33 cellular contexts compared by ENCODE assay signal in the genomic region with DNA sequence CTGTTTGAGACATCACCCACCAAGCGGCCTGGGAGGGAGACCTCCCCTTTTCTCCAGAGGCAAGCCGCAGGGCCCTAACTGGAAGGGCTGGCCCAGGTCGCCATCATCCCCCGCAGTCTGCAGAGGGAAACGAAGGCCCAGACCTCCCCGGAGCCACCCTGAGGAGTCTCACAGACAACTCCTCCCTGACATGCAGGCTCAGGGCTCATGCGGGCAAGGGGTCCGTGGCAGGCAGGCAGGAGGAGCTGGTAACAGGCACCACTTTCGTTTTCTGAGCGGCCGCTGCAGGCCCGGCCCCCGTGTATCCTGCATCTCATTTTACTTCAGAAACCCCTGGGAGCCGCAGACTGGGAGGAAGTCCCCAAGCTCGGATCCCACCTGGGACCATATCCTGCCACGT.
"Had no signal": no experiment of that assay in that cellular context is flagged by ENCODE, and none has a peak within 500 bp of the region (broad histone marks: within the 10 kb centered on the region; RNA-seq: fewer than 3 reads in every experiment).

No MANE protein-coding gene starts in this region.

- H3K36me3 ChIP-seq: adrenal gland, ascending aorta, cardiac muscle cell, gastrocnemius medialis, left lung, pancreas, sigmoid colon, tibial nerve had no signal

- H3K27ac Mint-ChIP-seq: activated CD4-positive, alpha-beta T cell treated with anti-CD3 and anti-CD28 coated beads for 36 hours; activated naive CD4-positive, alpha-beta T cell treated with anti-CD3 and anti-CD28 coated beads for 36 hours; activated naive CD8-positive, alpha-beta T cell treated with anti-CD3 and anti-CD28 coated beads for 36 hours; immature natural killer cell; natural killer cell treated with Interleukin-12 subunit alpha and Interleukin-12 subunit beta and Interleukin-15 and Interleukin-18, amount 100 ng/mL, for 72 hours; stimulated activated naive B cell treated with anti-CD40 and anti-IgM and Interleukin-4, amounts not matched to agents 10 μg/mL and 1 μg/mL and 100 μg/mL, for 72 hours; T-helper 2 cell treated with Interferon-gamma antibody and Interleukin-4, amounts not matched to agents 5 μg/mL and 100 μg/mL, for 36 hours had no signal

- H3K27me3 ChIP-seq: adrenal gland, ascending aorta, cardiac muscle cell, dorsolateral prefrontal cortex, pancreas, tibial nerve had no signal

- ATAC-seq: activated CD4-positive, alpha-beta T cell treated with anti-CD3 and anti-CD28 coated beads for 36 hours; gastrocnemius medialis; left lung; mucosa of descending colon; pancreas; psoas muscle; stimulated activated naive B cell treated with anti-CD40 and anti-IgM and Interleukin-4, amounts not matched to agents 10 μg/mL and 1 μg/mL and 100 μg/mL, for 72 hours had no signal

- H3K4me3 Mint-ChIP-seq: activated CD4-positive, alpha-beta T cell treated with anti-CD3 and anti-CD28 coated beads for 36 hours; activated naive CD4-positive, alpha-beta T cell treated with anti-CD3 and anti-CD28 coated beads for 36 hours; activated naive CD8-positive, alpha-beta T cell treated with anti-CD3 and anti-CD28 coated beads for 36 hours; immature natural killer cell; natural killer cell treated with Interleukin-12 subunit alpha and Interleukin-12 subunit beta and Interleukin-15 and Interleukin-18, amount 100 ng/mL, for 72 hours; stimulated activated naive B cell treated with anti-CD40 and anti-IgM and Interleukin-4, amounts not matched to agents 10 μg/mL and 1 μg/mL and 100 μg/mL, for 72 hours; T-helper 2 cell treated with Interferon-gamma antibody and Interleukin-4, amounts not matched to agents 5 μg/mL and 100 μg/mL, for 36 hours had no signal

- H3K4me1 ChIP-seq: adrenal gland, ascending aorta, gastrocnemius medialis, left lung, psoas muscle, tibial nerve had no signal

- H3K9me3 Mint-ChIP-seq: activated naive CD8-positive, alpha-beta T cell treated with anti-CD3 and anti-CD28 coated beads for 36 hours; immature natural killer cell; natural killer cell treated with Interleukin-12 subunit alpha and Interleukin-12 subunit beta and Interleukin-15 and Interleukin-18, amount 100 ng/mL, for 72 hours had no signal

- H3K4me3 ChIP-seq: adrenal gland, ascending aorta, cardiac muscle cell, coronary artery, dorsolateral prefrontal cortex, gastrocnemius medialis, left lung, lung, mucosa of descending colon, pancreas, psoas muscle, sigmoid colon, tibial nerve had no signal

- H3K4me1 Mint-ChIP-seq: activated CD4-positive, alpha-beta T cell treated with anti-CD3 and anti-CD28 coated beads for 36 hours; activated naive CD8-positive, alpha-beta T cell treated with anti-CD3 and anti-CD28 coated beads for 36 hours; immature natural killer cell; stimulated activated naive B cell treated with anti-CD40 and anti-IgM and Interleukin-4, amounts not matched to agents 10 μg/mL and 1 μg/mL and 100 μg/mL, for 72 hours had no signal

- H3K27ac ChIP-seq: adrenal gland, ascending aorta, cardiac muscle cell, coronary artery, dorsolateral prefrontal cortex, gastrocnemius medialis, left lung, pancreas, psoas muscle, sigmoid colon, tibial nerve had no signal

- H3K36me3 Mint-ChIP-seq: activated naive CD8-positive, alpha-beta T cell treated with anti-CD3 and anti-CD28 coated beads for 36 hours; brain; immature natural killer cell; natural killer cell treated with Interleukin-12 subunit alpha and Interleukin-12 subunit beta and Interleukin-15 and Interleukin-18, amount 100 ng/mL, for 72 hours; stimulated activated naive B cell treated with anti-CD40 and anti-IgM and Interleukin-4, amounts not matched to agents 10 μg/mL and 1 μg/mL and 100 μg/mL, for 72 hours had no signal

- H3K9me3 ChIP-seq: adrenal gland, ascending aorta, gastrocnemius medialis, left lung, mucosa of descending colon, pancreas, psoas muscle, sigmoid colon, tibial nerve had no signal

- DNase-seq: activated CD4-positive, alpha-beta T cell treated with anti-CD3 and anti-CD28 coated beads for 36 hours; activated CD4-positive, alpha-beta T cell treated with anti-CD3 and anti-CD28 coated beads, Interleukin-2, amount 50 U/mL, for 48 hours; activated CD4-positive, CD25-positive, alpha-beta regulatory T cell; activated CD8-positive, alpha-beta memory T cell treated with anti-CD3 and anti-CD28 coated beads for 24 hours; activated effector memory CD4-positive, alpha-beta T cell treated with Interleukin-2 at 50 U/mL for 16 hours; activated naive CD4-positive, alpha-beta T cell treated with anti-CD3 and anti-CD28 coated beads for 36 hours; activated naive CD8-positive, alpha-beta T cell treated with anti-CD3 and anti-CD28 coated beads for 36 hours; adrenal gland; cerebellar nuclear complex; effector memory CD4-positive, alpha-beta T cell; gastrocnemius medialis; head of caudate nucleus; hypothalamus; immature natural killer cell; mesendoderm; sigmoid colon; small intestine; stimulated activated CD4-positive, alpha-beta T cell treated with anti-CD3 and anti-CD28 coated beads, Interleukin-4, amount 100 ng/mL, for 4 hours; stimulated activated naive B cell treated with anti-CD40 and anti-IgM and Interleukin-4, amounts not matched to agents 10 μg/mL and 1 μg/mL and 100 μg/mL, for 72 hours; T-helper 1 cell had no signal
